In genomic region chr16:9102379-9102778, GRCh38 we compare ENCODE assay signal across 9 cellular contexts. TPM values are rescaled to one million over a fixed set of nuclear protein-coding genes. Genes with fewer than 3 reads are reported as not detected.
DNase-seq lines count a peak whose midpoint lies in the region; ATAC-seq and TF ChIP-seq lines count a peak whose summit lies in the region.
"Had no signal": no experiment of that assay in that cellular context is flagged by ENCODE, and none has a peak within 500 bp of the region (broad histone marks: within the 10 kb centered on the region; RNA-seq: fewer than 3 reads in every experiment).

No MANE protein-coding gene starts in this region.

- no TSS peak for BruUV-seq in PC-9 (replicated peaks; lab: Mats Ljungman, UMichigan)

- H3K4me2 ChIP-seq in PC-9: peak overlapping the region; percentile 37

- H3K36me3 ChIP-seq in PC-9 (ENCODE audit: low read depth): peaks cover 82% of the 10 kb centered on the region

- CTCF ChIA-PET in PC-9 (lab: Charles Lee): interaction anchor here (0.7 kb wide), 2 partner anchors 95 to 533 kb away, joined by 3 read pairs; no protein-coding TSS in a partner anchor

- H3K9me3 ChIP-seq in PC-9 (ENCODE audit: insufficient read depth, low read depth): no peaks in the 10 kb centered on the region

- peaks cover 99% of the 10 kb centered on the region for H3K79me2 ChIP-seq in PC-9 (ENCODE audit: low read depth)

- H3K4me1 ChIP-seq in PC-9 (replicated peaks; ENCODE audit: insufficient read depth): peaks cover 62% of the 10 kb centered on the region

- peaks cover 64% of the 10 kb centered on the region for H3F3A ChIP-seq in PC-9 (ENCODE audit: insufficient read depth, low read depth)

- H3K4me3 ChIP-seq in PC-9: no peak overlapping the region; the same call in 1 of the 2 replicates

- DNase-seq in GM03348 (ENCODE audit: low spot score): peak; percentile 68
- peak; percentile 55 to 86 for DNase-seq in PC-9
- peak; percentile 84 for DNase-seq in dedifferentiated amniotic fluid mesenchymal stem cell (ENCODE audit: extremely low spot score)
- DNase-seq in renal cortical epithelial cell (ENCODE audit: low read depth): peak; percentile 74
- no peak for DNase-seq in GM19238 (ENCODE audit: insufficient read length, low spot score)
- DNase-seq: NCI-H446, nephron progenitor cell had no signal

- POLR2A ChIA-PET in PC-9 (lab: Charles Lee; ENCODE audit: unreplicated experiment): interaction anchor here (0.6 to 1.1 kb wide), 4 partner anchors 11 to 425 kb away, joined by 4 to 8 read pairs (median 6); partner anchors contain the start of gene HAPSTR1

- H3K27ac ChIP-seq in PC-9: peak overlapping the region; percentile 62

- H2AFZ ChIP-seq in PC-9: no peak overlapping the region

- peaks cover 97% of the 10 kb centered on the region for H4K20me1 ChIP-seq in PC-9 (ENCODE audit: insufficient read depth)

- ATAC-seq in HG03159 (IDR thresholded peaks at IDR 0.05; ENCODE audit: unreplicated experiment) (no peak), GM19324 (IDR thresholded peaks at IDR 0.05; ENCODE audit: low FRiP score, unreplicated experiment) (no peak)

- no peaks in the 10 kb centered on the region for H3K27me3 ChIP-seq in PC-9 (ENCODE audit: insufficient read depth, low read depth)

- intact Hi-C loops in PC-9 (cut with micrococcal nuclease; ENCODE audit: unreplicated experiment): no loop called here

- TF ChIP-seq CTCF in PC-9 (conservative IDR thresholded peaks at IDR 0.05): no peak

- H3K9me2 ChIP-seq in PC-9 (ENCODE audit: insufficient read depth): no peaks in the 10 kb centered on the region

RNA-seq across cellular contexts. Expression of gene HAPSTR1, which starts 10.9 kb away (rescaled TPM):
- total RNA-seq in PC-9 (2021) (61.1 and 82.8 TPM in 2 replicates), renal cortical epithelial cell (88.6 and 95.5 TPM in 2 replicates)
